In the genomic region with DNA sequence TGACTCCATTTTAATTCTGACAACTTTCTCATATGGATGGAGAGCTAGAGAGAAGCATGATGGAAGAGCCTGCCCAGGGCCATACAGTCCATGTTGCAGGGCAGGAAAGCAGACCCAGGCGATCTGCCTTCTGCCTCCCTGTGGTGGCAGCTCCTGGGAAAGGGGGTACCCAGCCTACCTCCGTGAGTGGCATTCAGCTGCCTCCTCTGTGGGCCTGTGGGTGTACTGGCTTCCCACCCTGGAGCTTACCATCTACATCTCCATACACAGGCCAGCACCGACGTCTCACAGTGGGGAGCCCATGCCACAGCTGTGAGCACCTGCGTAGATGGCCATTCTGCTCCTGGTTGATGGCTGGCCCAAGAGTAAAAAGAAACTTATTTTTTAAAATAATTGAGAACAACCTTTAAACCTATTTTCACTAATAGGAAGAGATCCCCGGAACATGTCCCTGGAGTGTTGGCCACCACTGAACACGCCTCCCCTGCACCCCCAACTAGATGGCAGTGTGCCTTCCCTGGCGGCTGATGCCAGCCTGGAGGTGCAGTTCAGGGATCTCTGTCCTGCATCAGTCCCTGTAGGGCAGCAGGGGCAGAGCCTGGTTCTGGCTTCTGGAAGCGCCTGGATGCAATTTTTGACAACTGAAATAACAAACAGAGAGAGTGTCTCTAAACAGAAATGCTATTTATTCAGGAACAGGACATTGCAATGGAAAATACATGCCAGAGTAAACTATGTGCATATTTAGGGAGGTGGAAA, we compare ENCODE assay signal across 27 cellular contexts. TPM values are rescaled to one million over a fixed set of nuclear protein-coding genes. Genes with fewer than 3 reads are reported as not detected.
"Had no signal": no experiment of that assay in that cellular context is flagged by ENCODE, and none has a peak within 500 bp of the region (broad histone marks: within the 10 kb centered on the region; RNA-seq: fewer than 3 reads in every experiment).

No MANE protein-coding gene starts in this region.

- H3K9me3 ChIP-seq: adrenal gland, psoas muscle, stomach, upper lobe of left lung had no signal

- H3K27ac ChIP-seq: adrenal gland, psoas muscle, stomach, upper lobe of left lung had no signal

- H3K27me3 Mint-ChIP-seq: activated CD4-positive, alpha-beta T cell treated with anti-CD3 and anti-CD28 coated beads, Interleukin-2, amount 10 ng/mL, durations not matched to agents 7 days and 5 days; activated naive CD4-positive, alpha-beta T cell treated with anti-CD3 and anti-CD28 coated beads, Interleukin-2, amount 50 U/mL, for 24 hours had no signal

- H3K27me3 ChIP-seq: adrenal gland, stomach, upper lobe of left lung had no signal

- H3K4me3 ChIP-seq: adrenal gland, lung, psoas muscle, stomach, upper lobe of left lung had no signal

- H3K4me1 ChIP-seq: adrenal gland, psoas muscle, stomach had no signal

- H3K9me3 Mint-ChIP-seq: activated CD4-positive, alpha-beta T cell treated with anti-CD3 and anti-CD28 coated beads, Interleukin-2, amount 10 ng/mL, durations not matched to agents 7 days and 5 days; activated naive CD4-positive, alpha-beta T cell treated with anti-CD3 and anti-CD28 coated beads, Interleukin-2, amount 50 U/mL, for 24 hours; dendritic cell treated with granulocyte-macrophage colony-stimulating factor and Interleukin-4, amounts not matched to agents 40 ng/mL and 50 ng/mL, for 4 days; nephron progenitor cell; stimulated activated effector memory CD8-positive, alpha-beta T cell treated with anti-CD3 and anti-CD28 coated beads, Interleukin-12 subunit alpha, Interleukin-12 subunit beta, amount 100 ng/mL, for 72 hours; T-helper 2 cell treated with Interferon-gamma antibody and Interleukin-4, amounts not matched to agents 5 μg/mL and 100 μg/mL, for 36 hours; WTC11 had no signal

- DNase-seq: activated CD4-positive, alpha-beta T cell treated with anti-CD3 and anti-CD28 coated beads, Interleukin-2, amount 10 ng/mL, durations not matched to agents 7 days and 5 days; activated CD8-positive, alpha-beta T cell treated with anti-CD3 and anti-CD28 coated beads, Interleukin-2, amount 10 ng/mL, durations not matched to agents 7 days and 5 days; activated gamma-delta T cell; effector memory CD4-positive, alpha-beta T cell; foreskin fibroblast; hippocampal formation; nephron progenitor cell; psoas muscle; small intestine; stimulated activated CD4-positive, alpha-beta T cell treated with anti-CD3 and anti-CD28 coated beads, Interleukin-4, amount 100 ng/mL, for 1 hour; SW 1271; upper lobe of left lung had no signal

- H3K4me3 Mint-ChIP-seq: activated CD4-positive, alpha-beta T cell treated with anti-CD3 and anti-CD28 coated beads, Interleukin-2, amount 10 ng/mL, durations not matched to agents 7 days and 5 days; activated CD8-positive, alpha-beta T cell treated with anti-CD3 and anti-CD28 coated beads, Interleukin-2, amount 10 ng/mL, durations not matched to agents 7 days and 5 days; activated naive CD4-positive, alpha-beta T cell treated with anti-CD3 and anti-CD28 coated beads, Interleukin-2, amount 50 U/mL, for 24 hours; dendritic cell treated with granulocyte-macrophage colony-stimulating factor and Interleukin-4, amounts not matched to agents 40 ng/mL and 50 ng/mL, for 4 days; nephron progenitor cell; stimulated activated effector memory CD8-positive, alpha-beta T cell treated with anti-CD3 and anti-CD28 coated beads, Interleukin-12 subunit alpha, Interleukin-12 subunit beta, amount 100 ng/mL, for 72 hours; T-helper 2 cell treated with Interferon-gamma antibody and Interleukin-4, amounts not matched to agents 5 μg/mL and 100 μg/mL, for 36 hours; WTC11 had no signal

- H3K36me3 Mint-ChIP-seq: activated naive CD4-positive, alpha-beta T cell treated with anti-CD3 and anti-CD28 coated beads, Interleukin-2, amount 50 U/mL, for 24 hours; stimulated activated effector memory CD8-positive, alpha-beta T cell treated with anti-CD3 and anti-CD28 coated beads, Interleukin-12 subunit alpha, Interleukin-12 subunit beta, amount 100 ng/mL, for 72 hours; WTC11 had no signal

- ATAC-seq: activated CD8-positive, alpha-beta T cell treated with anti-CD3 and anti-CD28 coated beads, Interleukin-2, amount 10 ng/mL, durations not matched to agents 7 days and 5 days; psoas muscle; right cardiac atrium; stimulated activated effector memory CD8-positive, alpha-beta T cell treated with anti-CD3 and anti-CD28 coated beads, Interleukin-12 subunit alpha, Interleukin-12 subunit beta, amount 100 ng/mL, for 72 hours; WTC11 had no signal

- H3K36me3 ChIP-seq: adrenal gland, stomach, upper lobe of left lung had no signal

- H3K27ac Mint-ChIP-seq: activated CD4-positive, alpha-beta T cell treated with anti-CD3 and anti-CD28 coated beads, Interleukin-2, amount 10 ng/mL, durations not matched to agents 7 days and 5 days; activated CD8-positive, alpha-beta T cell treated with anti-CD3 and anti-CD28 coated beads, Interleukin-2, amount 10 ng/mL, durations not matched to agents 7 days and 5 days; activated naive CD4-positive, alpha-beta T cell treated with anti-CD3 and anti-CD28 coated beads, Interleukin-2, amount 50 U/mL, for 24 hours; dendritic cell treated with granulocyte-macrophage colony-stimulating factor and Interleukin-4, amounts not matched to agents 40 ng/mL and 50 ng/mL, for 4 days; nephron progenitor cell; stimulated activated effector memory CD8-positive, alpha-beta T cell treated with anti-CD3 and anti-CD28 coated beads, Interleukin-12 subunit alpha, Interleukin-12 subunit beta, amount 100 ng/mL, for 72 hours; T-helper 2 cell treated with Interferon-gamma antibody and Interleukin-4, amounts not matched to agents 5 μg/mL and 100 μg/mL, for 36 hours; WTC11 had no signal

RNA-seq across cellular contexts. Expression of a gene that starts 18.1 kb away (rescaled TPM):
- total RNA-seq: activated CD8-positive, alpha-beta T cell treated with anti-CD3 and anti-CD28 coated beads, Interleukin-2, amount 10 ng/mL, durations not matched to agents 7 days and 5 days; astrocyte; cerebellum; lung; myocyte; osteocyte; psoas muscle; stomach; temporal lobe; upper lobe of left lung; WTC11 had no signal
- polyA plus RNA-seq: keratinocyte, lung, stomach had no signal
